In genomic region chr5:103461223-103461622, GRCh38 we compare ENCODE assay signal across 1 cellular context.
TF ChIP-seq lines count a peak whose summit lies in the region.

No MANE protein-coding gene starts in this region.

TF ChIP-seq in SK-N-SH, 30 proteins besides CTCF, POLR2A, EP300 and RAD21 (continued from another document):
- TF ChIP-seq USF2 (IDR thresholded peaks at IDR 0.05; ENCODE audit: borderline replicate concordance, low read depth, low read length) = no peak
- TF ChIP-seq ELF1 (IDR thresholded peaks at IDR 0.05) = no peak
- peak; percentile 95 for TF ChIP-seq TCF12 (IDR thresholded peaks at IDR 0.05)
- TF ChIP-seq FOXM1 (IDR thresholded peaks at IDR 0.05; ENCODE audit: low read depth) = peak; percentile 94
- no peak for TF ChIP-seq YY1 (IDR thresholded peaks at IDR 0.05; ENCODE audit: low read depth)
- TF ChIP-seq FOXJ3 (CRISPR knock-in tag; IDR thresholded peaks at IDR 0.05) = no peak
- TF ChIP-seq GATA2 (CRISPR knock-in tag; IDR thresholded peaks at IDR 0.05) = no peak
- peak; percentile 24; the same call in 1 of the 2 replicates for TF ChIP-seq TAF1 (IDR thresholded peaks at IDR 0.05; ENCODE audit: borderline replicate concordance, low read depth, low read length)
- TF ChIP-seq ZBTB33 (IDR thresholded peaks at IDR 0.05; ENCODE audit: borderline replicate concordance, low read depth) = peak; percentile 68; the same call in 1 of the 2 replicates
- TF ChIP-seq FOSL2 (IDR thresholded peaks at IDR 0.05; ENCODE audit: borderline replicate concordance, low read depth) = peak; percentile 84
- TF ChIP-seq EZH2phosphoT487 (IDR thresholded peaks at IDR 0.05; ENCODE audit: borderline replicate concordance, low read depth) = no peak
- peak; percentile 99 for TF ChIP-seq RXRA (IDR thresholded peaks at IDR 0.05; ENCODE audit: borderline replicate concordance, low read depth)
- no peak; the same call in 1 of the 2 replicates for TF ChIP-seq SIN3A (IDR thresholded peaks at IDR 0.05; ENCODE audit: borderline replicate concordance, low read depth, low read length)
- peak; percentile 99 for TF ChIP-seq PBX3 (IDR thresholded peaks at IDR 0.05)
- peak; percentile 95 for TF ChIP-seq NFIC (IDR thresholded peaks at IDR 0.05; ENCODE audit: borderline replicate concordance)
- TF ChIP-seq SMC3 (IDR thresholded peaks at IDR 0.05; ENCODE audit: low read depth, low read length) = no peak
- no peak for TF ChIP-seq MXI1 (IDR thresholded peaks at IDR 0.05; ENCODE audit: low read depth, low read length)
- no peak for TF ChIP-seq CHD2 (IDR thresholded peaks at IDR 0.05; ENCODE audit: low read length, partially characterized antibody)
- TF ChIP-seq JUND (IDR thresholded peaks at IDR 0.05) = peak; percentile 97
